ENCODE assay signal across 30 cellular contexts in the genomic region with DNA sequence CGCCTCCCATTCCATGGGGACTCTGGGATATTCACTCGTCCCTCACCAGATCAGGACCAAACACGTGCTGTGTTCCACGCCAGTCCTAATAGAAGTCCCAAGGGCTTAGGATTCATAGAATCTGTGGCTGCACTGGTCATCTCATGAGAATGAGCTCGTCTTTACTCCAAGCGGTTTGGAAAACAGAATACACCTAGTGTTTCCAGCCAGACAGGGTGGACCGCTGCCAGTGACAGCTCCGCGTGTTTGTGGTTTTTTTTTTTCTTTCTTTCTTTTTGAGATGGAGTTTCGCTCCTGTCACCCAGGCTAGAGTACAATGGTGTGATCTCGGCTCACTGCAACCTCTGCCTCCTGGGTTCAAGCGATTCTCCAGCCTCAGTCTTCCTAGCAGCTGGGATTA.
"Had no signal": no experiment of that assay in that cellular context is flagged by ENCODE, and none has a peak within 500 bp of the region (broad histone marks: within the 10 kb centered on the region; RNA-seq: fewer than 3 reads in every experiment).

No MANE protein-coding gene starts in this region.

- H3K4me3 ChIP-seq: ascending aorta, breast epithelium, cardiac muscle cell, coronary artery, dorsolateral prefrontal cortex, heart left ventricle had no signal

- H3K9me3 ChIP-seq: ascending aorta, breast epithelium, heart left ventricle had no signal

- H3K27ac ChIP-seq: ascending aorta, breast epithelium, cardiac muscle cell, coronary artery, dorsolateral prefrontal cortex, heart left ventricle, WERI-Rb-1 had no signal

- H3K36me3 ChIP-seq: ascending aorta, breast epithelium, cardiac muscle cell, heart left ventricle, WERI-Rb-1 had no signal

- H3K4me1 ChIP-seq: ascending aorta, breast epithelium, heart left ventricle had no signal

- DNase-seq: activated B cell treated with CpG ODN at 0.5 μM for 24 hours; activated CD4-positive, alpha-beta memory T cell treated with anti-CD3 and anti-CD28 coated beads for 36 hours; activated CD4-positive, alpha-beta T cell treated with anti-CD3 and anti-CD28 coated beads for 36 hours; activated CD4-positive, alpha-beta T cell treated with anti-CD3 and anti-CD28 coated beads, Interleukin-2, amount 10 ng/mL, durations not matched to agents 24 days and 14 days; activated CD8-positive, alpha-beta memory T cell treated with anti-CD3 and anti-CD28 coated beads, Interleukin-2, amount 10 ng/mL, durations not matched to agents 7 days and 5 days; activated CD8-positive, alpha-beta memory T cell treated with anti-CD3 and anti-CD28 coated beads, Interleukin-2, amount 50 U/mL, for 4 hours; activated CD8-positive, alpha-beta T cell treated with anti-CD3 and anti-CD28 coated beads, Interleukin-2, amount 10 ng/mL, durations not matched to agents 7 days and 5 days; activated effector memory CD4-positive, alpha-beta T cell treated with anti-CD3 and anti-CD28 coated beads, Interleukin-2, amount 50 U/mL, for 16 hours; activated naive CD4-positive, alpha-beta T cell treated with anti-CD3 and anti-CD28 coated beads, Interleukin-2, amount 10 ng/mL, durations not matched to agents 7 days and 5 days; activated naive CD8-positive, alpha-beta T cell treated with anti-CD3 and anti-CD28 coated beads, Interleukin-2, amount 10 ng/mL, durations not matched to agents 7 days and 5 days; activated T-cell treated with anti-CD3 and anti-CD28 coated beads, Interleukin-2, amount 50 U/mL, for 1 hour; activated T-cell treated with anti-CD3 and anti-CD28 coated beads, Interleukin-2, amount 50 U/mL, for 48 hours; central memory CD4-positive, alpha-beta T cell; cerebellar nuclear complex; dorsolateral prefrontal cortex; effector memory CD4-positive, alpha-beta T cell; foreskin fibroblast; glutamatergic neuron; heart left ventricle; hypothalamus; T1000; WERI-Rb-1 had no signal

- H3K27me3 ChIP-seq: ascending aorta, breast epithelium, cardiac muscle cell, dorsolateral prefrontal cortex, heart left ventricle had no signal

- FAIRE-seq: frontal cortex had no signal

- ATAC-seq: activated CD4-positive, alpha-beta T cell treated with anti-CD3 and anti-CD28 coated beads for 36 hours; activated CD4-positive, CD25-positive, alpha-beta regulatory T cell treated with anti-CD3 and anti-CD28 coated beads, Interleukin-2, amount 50 U/mL, for 24 hours; activated CD8-positive, alpha-beta memory T cell treated with anti-CD3 and anti-CD28 coated beads, Interleukin-2, amount 10 ng/mL, durations not matched to agents 7 days and 5 days; activated CD8-positive, alpha-beta T cell treated with anti-CD3 and anti-CD28 coated beads, Interleukin-2, amount 10 ng/mL, durations not matched to agents 7 days and 5 days; activated naive CD4-positive, alpha-beta T cell treated with anti-CD3 and anti-CD28 coated beads, Interleukin-2, amount 50 U/mL, for 72 hours; esophagus mucosa; heart left ventricle had no signal
